2 cellular contexts compared by ENCODE assay signal in genomic region chr11:112127056-112127455, GRCh38.
A peak's percentile ranks its signal among the peaks of the same experiment; 100 is the strongest.
TF ChIP-seq lines count a peak whose summit lies in the region.

No MANE protein-coding gene starts in this region.

TF ChIP-seq in HEK293, 187 proteins besides CTCF, POLR2A, EP300 and RAD21:
- TF ChIP-seq ZNF623 (tag by site-specific recombination; IDR thresholded peaks at IDR 0.05) (peak; percentile 83), SP2 (tag by site-specific recombination; IDR thresholded peaks at IDR 0.05) (no peak), ZNF76 (tag by site-specific recombination; IDR thresholded peaks at IDR 0.05; ENCODE audit: borderline replicate concordance, low read depth) (no peak)

TF ChIP-seq in K562, 482 proteins besides CTCF, POLR2A, EP300 and RAD21:
- TF ChIP-seq CBFA2T3 (IDR thresholded peaks at IDR 0.05) (peak; percentile 25; the same call in 1 of the 2 replicates), KDM1A (IDR thresholded peaks at IDR 0.05) (peak; percentile 23 to 49; a peak in 1 of 4 replicates), KLF10 (CRISPR knock-in tag; IDR thresholded peaks at IDR 0.05) (no peak), CC2D1A (IDR thresholded peaks at IDR 0.05) (no peak), ZNF764 (CRISPR knock-in tag; IDR thresholded peaks at IDR 0.05; ENCODE audit: low read depth) (no peak), BCOR (IDR thresholded peaks at IDR 0.05) (0 out of 2 replicates have a peak, but pooled peaks have one; percentile 13)
